8 cellular contexts compared by ENCODE assay signal in the genomic region with DNA sequence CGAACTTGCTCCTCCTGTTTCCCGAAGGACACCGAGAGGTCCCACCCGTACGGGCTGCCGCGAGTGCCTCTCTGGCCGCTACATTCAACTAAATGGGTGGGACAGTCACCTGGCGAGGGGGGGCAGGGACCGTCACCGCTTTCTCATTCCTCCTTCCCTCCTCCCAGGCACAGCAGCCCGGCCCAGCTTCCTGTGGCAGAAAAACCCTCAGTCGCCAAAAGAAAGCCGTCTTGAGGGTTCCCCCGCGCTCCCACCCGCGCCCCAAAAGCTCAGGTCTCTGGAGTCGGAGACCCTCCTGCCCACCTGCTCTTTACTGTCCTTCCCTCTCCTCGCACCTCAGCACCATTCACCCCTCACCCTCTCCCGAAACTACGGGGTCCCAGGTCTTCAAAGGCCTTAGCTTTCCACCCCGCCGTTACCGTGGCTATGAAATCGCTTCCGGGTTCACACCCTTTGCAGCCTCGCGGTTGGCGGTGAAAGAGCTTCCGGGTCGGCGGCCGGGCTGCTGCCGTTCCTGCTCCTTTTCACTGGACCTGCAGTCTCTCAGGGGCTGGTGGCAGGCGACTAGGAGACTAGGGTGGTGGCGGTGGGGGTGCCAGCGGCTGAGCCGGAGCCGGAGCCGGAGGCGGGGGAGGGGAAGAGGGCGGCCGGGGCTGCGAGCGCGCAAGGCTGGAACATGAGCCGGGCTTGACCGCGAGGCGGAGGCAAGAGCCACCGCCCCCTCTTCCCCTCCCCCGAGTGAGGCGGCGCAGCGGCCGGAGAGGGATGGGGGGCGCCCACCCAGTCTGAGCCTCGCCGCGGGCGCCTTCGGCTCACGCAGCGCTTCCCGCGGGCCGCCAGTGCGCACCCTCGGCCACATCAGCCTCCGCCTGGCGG. TPM values are rescaled to one million over a fixed set of nuclear protein-coding genes. Genes with fewer than 3 reads are reported as not detected.
DNase-seq lines count a peak whose midpoint lies in the region; ATAC-seq and TF ChIP-seq lines count a peak whose summit lies in the region.

A gene with protein sequence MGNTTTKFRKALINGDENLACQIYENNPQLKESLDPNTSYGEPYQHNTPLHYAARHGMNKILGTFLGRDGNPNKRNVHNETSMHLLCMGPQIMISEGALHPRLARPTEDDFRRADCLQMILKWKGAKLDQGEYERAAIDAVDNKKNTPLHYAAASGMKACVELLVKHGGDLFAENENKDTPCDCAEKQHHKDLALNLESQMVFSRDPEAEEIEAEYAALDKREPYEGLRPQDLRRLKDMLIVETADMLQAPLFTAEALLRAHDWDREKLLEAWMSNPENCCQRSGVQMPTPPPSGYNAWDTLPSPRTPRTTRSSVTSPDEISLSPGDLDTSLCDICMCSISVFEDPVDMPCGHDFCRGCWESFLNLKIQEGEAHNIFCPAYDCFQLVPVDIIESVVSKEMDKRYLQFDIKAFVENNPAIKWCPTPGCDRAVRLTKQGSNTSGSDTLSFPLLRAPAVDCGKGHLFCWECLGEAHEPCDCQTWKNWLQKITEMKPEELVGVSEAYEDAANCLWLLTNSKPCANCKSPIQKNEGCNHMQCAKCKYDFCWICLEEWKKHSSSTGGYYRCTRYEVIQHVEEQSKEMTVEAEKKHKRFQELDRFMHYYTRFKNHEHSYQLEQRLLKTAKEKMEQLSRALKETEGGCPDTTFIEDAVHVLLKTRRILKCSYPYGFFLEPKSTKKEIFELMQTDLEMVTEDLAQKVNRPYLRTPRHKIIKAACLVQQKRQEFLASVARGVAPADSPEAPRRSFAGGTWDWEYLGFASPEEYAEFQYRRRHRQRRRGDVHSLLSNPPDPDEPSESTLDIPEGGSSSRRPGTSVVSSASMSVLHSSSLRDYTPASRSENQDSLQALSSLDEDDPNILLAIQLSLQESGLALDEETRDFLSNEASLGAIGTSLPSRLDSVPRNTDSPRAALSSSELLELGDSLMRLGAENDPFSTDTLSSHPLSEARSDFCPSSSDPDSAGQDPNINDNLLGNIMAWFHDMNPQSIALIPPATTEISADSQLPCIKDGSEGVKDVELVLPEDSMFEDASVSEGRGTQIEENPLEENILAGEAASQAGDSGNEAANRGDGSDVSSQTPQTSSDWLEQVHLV (plus strand): TSS at position 488 of the 876 bp plus-strand sequence. CDS start 49,005 bp downstream, outside the sequence.
A gene (minus strand): TSS at position 428 of the 876 bp plus-strand sequence. CDS start 3,779 bp downstream, outside the sequence.

- no peaks in the 10 kb centered on the region for H3K9me3 Mint-ChIP-seq in CD4-positive, CD25-positive, alpha-beta regulatory T cell
- no peaks in the 10 kb centered on the region for H3K9me3 Mint-ChIP-seq in activated CD4-positive, alpha-beta memory T cell treated with anti-CD3 and anti-CD28 coated beads for 36 hours

- POLR2A ChIA-PET in activated CD4-positive, alpha-beta memory T cell treated with anti-CD3 and anti-CD28 coated beads for 36 hours (lab: Charles Lee): interaction anchor here (1.0 to 3.2 kb wide), 8 partner anchors 8 to 791 kb away, joined by 3 to 17 read pairs (median 4); a partner anchor contains a TSS

- H3K27ac Mint-ChIP-seq in CD4-positive, CD25-positive, alpha-beta regulatory T cell: peak within 1 kb of the TSS; percentile 100
- H3K27ac Mint-ChIP-seq in activated CD4-positive, alpha-beta memory T cell treated with anti-CD3 and anti-CD28 coated beads for 36 hours: peak within 1 kb of the TSS; percentile 100

- TF ChIP-seq POLR2A in lower leg skin (IDR thresholded peaks at IDR 0.05): peak in 1 of 2 donors; percentile 2

- peak within 1 kb of the TSS; percentile 96 for H3K27ac ChIP-seq in CD4-positive, CD25-positive, alpha-beta regulatory T cell (ENCODE audit: insufficient read depth, low read length, poor library complexity, severe bottlenecking)
- peak within 1 kb of the TSS; percentile 74 to 96 (median 91) for H3K27ac ChIP-seq in dorsolateral prefrontal cortex

- peaks cover 6% of the 10 kb centered on the region for H3K36me3 ChIP-seq in CD4-positive, CD25-positive, alpha-beta regulatory T cell (ENCODE audit: control insufficient read depth, insufficient read depth, low read length)

- peak within 1 kb of the TSS; percentile 99 to 100 (median 100) for H3K4me3 Mint-ChIP-seq in CD4-positive, CD25-positive, alpha-beta regulatory T cell
- H3K4me3 Mint-ChIP-seq in activated CD4-positive, alpha-beta memory T cell treated with anti-CD3 and anti-CD28 coated beads for 36 hours: peak within 1 kb of the TSS; percentile 99

- peaks cover 9% of the 10 kb centered on the region for H3K36me3 Mint-ChIP-seq in CD4-positive, CD25-positive, alpha-beta regulatory T cell
- peaks cover 9% of the 10 kb centered on the region for H3K36me3 Mint-ChIP-seq in activated CD4-positive, alpha-beta memory T cell treated with anti-CD3 and anti-CD28 coated beads for 36 hours

- peaks cover 33% of the 10 kb centered on the region for H3K4me1 ChIP-seq in CD4-positive, CD25-positive, alpha-beta regulatory T cell (ENCODE audit: control insufficient read depth, insufficient read depth, low read length, poor library complexity, severe bottlenecking)

- WGBS in lower leg skin, 2 donors: 1% methylated on average over 37 to 53 of the region's 72 CpGs

- peak; percentile 83 to 93 (median 86) for DNase-seq in CD4-positive, CD25-positive, alpha-beta regulatory T cell
- DNase-seq in NCI-H82 (lab: John Stamatoyannopoulos, UW) (peak; percentile 94), dorsolateral prefrontal cortex (peak; percentile 83 to 95 (median 90)), lower leg skin (ENCODE audit: low spot score in 2 of 2) (peak; percentile 88 to 98)
- DNase-seq in activated CD4-positive, alpha-beta memory T cell treated with anti-CD3 and anti-CD28 coated beads for 36 hours: peak; percentile 92
- peak; percentile 76 to 85 (median 76) for DNase-seq in stimulated activated CD4-positive, alpha-beta T cell treated with anti-CD3 and anti-CD28 coated beads, TNF-alpha, amount 100 ng/mL, for 24 hours (ENCODE audit: low read depth in 3 of 3)

- peak within 1 kb of the TSS; percentile 92 for H3K4me3 ChIP-seq in CD4-positive, CD25-positive, alpha-beta regulatory T cell (ENCODE audit: low read depth, low read length)
- H3K4me3 ChIP-seq in dorsolateral prefrontal cortex (peak within 1 kb of the TSS; percentile 71 to 98 (median 89)), lower leg skin (ENCODE audit: low read depth, poor library complexity, severe bottlenecking) (peak within 1 kb of the TSS; percentile 61)

- CTCF ChIA-PET in activated CD4-positive, alpha-beta memory T cell treated with anti-CD3 and anti-CD28 coated beads for 36 hours (lab: Charles Lee): interaction anchor here (0.6 to 2.5 kb wide), 6 partner anchors 111 to 364 kb away, joined by 3 to 20 read pairs (median 4); a partner anchor contains a TSS

- intact Hi-C loops in activated CD4-positive, alpha-beta memory T cell treated with anti-CD3 and anti-CD28 coated beads for 36 hours (cut with micrococcal nuclease): loop anchor here (1.0 to 5.0 kb wide), 6 partner anchors 67 to 342 kb away; a partner anchor contains a TSS
- intact Hi-C loops in dorsolateral prefrontal cortex (cut with DNase I) (loop anchor here (1.0 to 10.0 kb wide), 8 partner anchors 57 to 202 kb away; a partner anchor contains a TSS), lower leg skin (cut with DNase I; ENCODE audit: low total_unique reads) (no loop called here)

- ATAC-seq in CD4-positive, CD25-positive, alpha-beta regulatory T cell (ENCODE audit: low read depth in 2 of 2): peak; percentile 84 to 85
- ATAC-seq in GM19397 (IDR thresholded peaks at IDR 0.05; ENCODE audit: unreplicated experiment): peak; percentile 77
- peak; percentile 77 for ATAC-seq in HG03571 (IDR thresholded peaks at IDR 0.05; ENCODE audit: unreplicated experiment)

- H3K9me3 ChIP-seq in CD4-positive, CD25-positive, alpha-beta regulatory T cell (ENCODE audit: control insufficient read depth in 2 of 2, low read length in 2 of 2): no peaks in the 10 kb centered on the region

- H3K4me1 Mint-ChIP-seq in CD4-positive, CD25-positive, alpha-beta regulatory T cell: peaks cover 27 to 61% (median 41%) of the 10 kb centered on the region in 4 donors
- H3K4me1 Mint-ChIP-seq in activated CD4-positive, alpha-beta memory T cell treated with anti-CD3 and anti-CD28 coated beads for 36 hours (ENCODE audit: low read depth): peaks cover 29% of the 10 kb centered on the region

- TF ChIP-seq CTCF in dorsolateral prefrontal cortex (IDR thresholded peaks at IDR 0.05 in 54 of 56, conservative IDR thresholded peaks at IDR 0.05 in 2 of 56; ENCODE audit: low read depth in 1 of 56, partially characterized antibody in 56 of 56) (peak in 46 of 56 donors; percentile 10 to 64 (median 40)), lower leg skin (IDR thresholded peaks at IDR 0.05) (no peak)

- no peaks in the 10 kb centered on the region for H3K27me3 Mint-ChIP-seq in CD4-positive, CD25-positive, alpha-beta regulatory T cell
- H3K27me3 Mint-ChIP-seq in activated CD4-positive, alpha-beta memory T cell treated with anti-CD3 and anti-CD28 coated beads for 36 hours: no peaks in the 10 kb centered on the region

- no peaks in the 10 kb centered on the region for H3K27me3 ChIP-seq in CD4-positive, CD25-positive, alpha-beta regulatory T cell (ENCODE audit: control insufficient read depth, insufficient read depth, low read length)
- H3K27me3 ChIP-seq in dorsolateral prefrontal cortex: no peaks in the 10 kb centered on the region

RNA-seq across cellular contexts. Expression of the first gene that starts in this region (rescaled TPM):
- total RNA-seq in CD4-positive, CD25-positive, alpha-beta regulatory T cell: 74.1 TPM
- 10 to 100 TPM in 2 of 4 donors, 1 to 10 TPM in 2; 6.5 to 13.3 (median 9.8) TPM for polyA plus RNA-seq in CD4-positive, CD25-positive, alpha-beta regulatory T cell
- 10 to 100 TPM; 34.8 to 39.9 TPM for total RNA-seq in activated CD4-positive, alpha-beta memory T cell treated with anti-CD3 and anti-CD28 coated beads for 36 hours
- total RNA-seq in dorsolateral prefrontal cortex (100 to 1,000 TPM; 111 to 248 (median 163) TPM), lower leg skin (10 to 100 TPM; 26.9 to 57.7 (median 34.5) TPM)

RNA-seq across cellular contexts. Expression of the second gene that starts in this region (rescaled TPM):
- 47.4 TPM for total RNA-seq in CD4-positive, CD25-positive, alpha-beta regulatory T cell
- polyA plus RNA-seq in CD4-positive, CD25-positive, alpha-beta regulatory T cell: 10 to 100 TPM; 14.4 to 20.9 (median 18.1) TPM
- 10 to 100 TPM; 29.2 to 29.3 TPM for total RNA-seq in activated CD4-positive, alpha-beta memory T cell treated with anti-CD3 and anti-CD28 coated beads for 36 hours
- total RNA-seq in dorsolateral prefrontal cortex (10 to 100 TPM; 40.9 to 99.0 (median 70.3) TPM), lower leg skin (10 to 100 TPM; 39.1 to 69.6 (median 59.2) TPM)

Comparison
In these comparisons a context has a peak if more than half of its experiments do, and no peak if none do; other contexts are left out.
1. Peak in every context shown above with its lines: DNase-seq, ATAC-seq, H3K4me3 ChIP-seq and H3K27ac ChIP-seq.
2. CTCF ChIP-seq: peak in dorsolateral prefrontal cortex (46 of 56); none in lower leg skin (0 of 3).